In genomic region chr19:15869109-15869555, GRCh38 we compare ENCODE assay signal across 9 cellular contexts. TPM values are rescaled to one million over a fixed set of nuclear protein-coding genes. Genes with fewer than 3 reads are reported as not detected.
DNase-seq lines count a peak whose midpoint lies in the region; ATAC-seq, FAIRE-seq and TF ChIP-seq lines count a peak whose summit lies in the region.
"Had no signal": no experiment of that assay in that cellular context is flagged by ENCODE, and none has a peak within 500 bp of the region (broad histone marks: within the 10 kb centered on the region; RNA-seq: fewer than 3 reads in every experiment).

No MANE protein-coding gene starts in this region.

- POLR2A ChIA-PET in K562 (lab: Yijun Ruan, JAX) = interaction anchor here (0.9 kb wide), 1 partner anchor 32 kb away, joined by 4 read pairs; no protein-coding TSS in a partner anchor

- peaks cover 0 to 6% of the 10 kb centered on the region in 2 experiments; a peak in 2 of 5 replicates for H3K27me3 ChIP-seq in K562 (ENCODE audit: control insufficient read depth in 2 of 2, insufficient read depth in 2 of 2, low read length in 2 of 2)
- no peaks in the 10 kb centered on the region for H3K27me3 ChIP-seq in kidney epithelial cell (ENCODE audit: control insufficient read depth, insufficient read depth, low read length)
- peaks cover 0 to 25% (median 9%) of the 10 kb centered on the region in 3 donors for H3K27me3 ChIP-seq in stomach

- in situ Hi-C loops in K562 (cut with MboI) = no loop called here

- BruUV-seq in K562 (replicated peaks; lab: Mats Ljungman, UMichigan) = no TSS peak

- H4K20me1 ChIP-seq in K562 (replicated peaks; ENCODE audit: control insufficient read depth, insufficient read depth, low read length) = no peaks in the 10 kb centered on the region

- no peak overlapping the region for H3K9ac ChIP-seq in K562 (ENCODE audit: insufficient read depth in 1 of 2, low read depth in 2 of 2, low read length in 2 of 2)

- no peaks in the 10 kb centered on the region for H3K9me3 ChIP-seq in K562 (replicated peaks; ENCODE audit: control insufficient read depth, insufficient read depth, low read depth, low read length)
- no peaks in the 10 kb centered on the region for H3K9me3 ChIP-seq in stomach

- TF ChIP-seq RAD21 in K562 (CRISPR knock-in tag; conservative IDR thresholded peaks at IDR 0.05 in 1 of 2, IDR thresholded peaks at IDR 0.05 in 1 of 2) = peak; percentile 86 to 93

- H2AFZ ChIP-seq in K562 (ENCODE audit: low read depth, low read length) = no peak overlapping the region

- intact Hi-C loops in K562 (cut with micrococcal nuclease) = loop anchor here (1.0 to 10.0 kb wide), 4 partner anchors 24 to 234 kb away; no protein-coding TSS in a partner anchor
- intact Hi-C loops in stomach (cut with DNase I; ENCODE audit: low total_unique reads) = no loop called here

- FAIRE-seq in D721Med (lab: Jason Lieb, UNC) = no peak
- peak; percentile 89 for FAIRE-seq in K562 (lab: Jason Lieb, UNC)
- FAIRE-seq: TTC549 had no signal

- TF ChIP-seq POLR2A in K562 (conservative IDR thresholded peaks at IDR 0.05) (no peak), stomach (IDR thresholded peaks at IDR 0.05) (no peak)

- no peak for DNase-seq in D721Med (ENCODE audit: insufficient read length, low spot score)
- peak; percentile 84 for DNase-seq in HuH-7 (ENCODE audit: low spot score)
- peak; percentile 98 for DNase-seq in SKM-1 treated with dmso at 0.1 percent for 144 hours (lab: John Stamatoyannopoulos, UW; ENCODE audit: unreplicated experiment)
- peak; percentile 75 to 88 (median 79) for DNase-seq in K562 (ENCODE audit: extremely low read depth in 1 of 4, low spot score in 3 of 4)
- DNase-seq in kidney epithelial cell (ENCODE audit: low read depth) = no peak
- DNase-seq in stomach = peak; percentile 42
- no peak for DNase-seq in GDM1 (lab: John Stamatoyannopoulos, UW)

- TF ChIP-seq EP300 in K562 (IDR thresholded peaks at IDR 0.05; ENCODE audit: low read length) (no peak; the same call in 1 of the 2 replicates), stomach (IDR thresholded peaks at IDR 0.05) (no peak)

- H3K27ac ChIP-seq in K562 (ENCODE audit: extremely low read depth, low read depth, low read length) = no peak overlapping the region
- H3K27ac ChIP-seq in stomach = no peak overlapping the region

- H3K79me2 ChIP-seq in K562 (ENCODE audit: control insufficient read depth, insufficient read depth, low read length) = no peaks in the 10 kb centered on the region

- H3K36me3 ChIP-seq in K562 (ENCODE audit: control insufficient read depth, insufficient read depth, low read length) = no peaks in the 10 kb centered on the region
- no peaks in the 10 kb centered on the region for H3K36me3 ChIP-seq in kidney epithelial cell (ENCODE audit: control insufficient read depth, insufficient read depth, low read length)
- no peaks in the 10 kb centered on the region for H3K36me3 ChIP-seq in stomach

- CTCF ChIA-PET in K562 (lab: Yijun Ruan, JAX; ENCODE audit: low intra/inter-chr PET ratio) = interaction anchor here (0.8 to 1.7 kb wide), 5 partner anchors 57 to 284 kb away, joined by 3 to 18 read pairs (median 4); no protein-coding TSS in a partner anchor

- ATAC-seq in K562 = peak; percentile 97
- no peak for ATAC-seq in HG02610 (IDR thresholded peaks at IDR 0.05; ENCODE audit: unreplicated experiment)

- H3K9me1 ChIP-seq in K562 (ENCODE audit: control insufficient read depth, insufficient read depth, low read length) = no peaks in the 10 kb centered on the region

- H3K4me1 ChIP-seq in K562 (replicated peaks in 1 of 2; ENCODE audit: control insufficient read depth in 2 of 2, insufficient read depth in 2 of 2, low read length in 2 of 2) = peaks cover 8 to 17% of the 10 kb centered on the region in 2 experiments
- peaks cover 0 to 10% (median 2%) of the 10 kb centered on the region in 4 donors for H3K4me1 ChIP-seq in stomach

- TF ChIP-seq CTCF in D721Med (IDR thresholded peaks at IDR 0.05; ENCODE audit: insufficient read depth, missing control alignments) = peak; percentile 68
- TF ChIP-seq CTCF in K562 (IDR thresholded peaks at IDR 0.05 in 2 of 3, conservative IDR thresholded peaks at IDR 0.05 in 1 of 3; ENCODE audit: insufficient read depth in 2 of 3, low read depth in 1 of 3, low read length in 3 of 3) = peak; percentile 80 to 94 (median 82)
- TF ChIP-seq CTCF in kidney epithelial cell (IDR thresholded peaks at IDR 0.05; ENCODE audit: insufficient read depth, low read length, poor library complexity, severe bottlenecking) = peak; percentile 77
- peak in 5 of 7 experiments; percentile 24 to 73 (median 62) for TF ChIP-seq CTCF in stomach (IDR thresholded peaks at IDR 0.05)

- 6% methylated on average over 3 of the region's 3 CpGs for WGBS in K562 (ENCODE audit: insufficient coverage, low coverage, missing lambda C conversion rate)
- 4 to 6% (median 6%) methylated on average over 3 of the region's 3 CpGs for WGBS in stomach, 5 donors

- H3K4me2 ChIP-seq in K562 (ENCODE audit: insufficient read depth, low read length) = no peak overlapping the region

- H3K4me3 ChIP-seq in K562 (no peak overlapping the region), kidney epithelial cell (ENCODE audit: low read depth, low read length) (no peak overlapping the region), stomach (no peak overlapping the region)

TF ChIP-seq in K562, 482 proteins besides CTCF, POLR2A, EP300 and RAD21 (continues in another document):
- TF ChIP-seq VEZF1 (CRISPR knock-in tag; IDR thresholded peaks at IDR 0.05) = peak; percentile 59; the same call in 1 of the 2 replicates

RNA-seq across cellular contexts. Expression of gene CYP4F2, which starts 28.7 kb away (rescaled TPM):
- total RNA-seq in K562 (2011; cell fraction: chromatin; rRNA removed; ENCODE audit: low replicate concordance) = 0.39 and 1.8 TPM in 2 replicates
- 0.17 and 0.79 TPM in 2 replicates for total RNA-seq in K562 (2011; cell fraction: nucleolus; rRNA removed)
- total RNA-seq in K562 (2011; cell fraction: nucleoplasm; rRNA removed) = 0.59 and 0.69 TPM in 2 replicates
- total RNA-seq in K562 (2014; rRNA removed) (0.32 and 1.8 TPM in 2 replicates), K562 (2014; rRNA removed; fragmentation: Illumina TruSeq; extraction: Trizol) (0.11 TPM in 1 of 2 replicates, not detected in the other), K562 (2015; rRNA removed; fragmentation: Illumina TruSeq; extraction: Trizol) (0.22 TPM in 1 of 2 replicates, not detected in the other), K562 (2021) (0.22 and 0.51 TPM in 2 replicates), kidney epithelial cell (not detected in 2 replicates), stomach (100 to 1,000 TPM in 1 of 5 donors, not detected in 4; 121 TPM)
- polyA plus RNA-seq in K562 (2011; rRNA removed) (0.26 and 0.56 TPM in 2 replicates), K562 (2014; fragmentation: Illumina TruSeq; extraction: Trizol) (0.10 and 0.15 TPM in 2 replicates), K562 (2014; fragmentation: Nextera tagmentation; extraction: Ambion mirVana) (not detected), K562 (2014; rRNA removed) (0.37 and 0.82 TPM in 2 replicates), stomach (under 1 TPM in 1 of 3 donors, not detected in 2; 0.13 TPM)
- 0.18 and 0.31 TPM in 2 replicates for polyA plus RNA-seq in K562 (2011; cell fraction: cytosol; rRNA removed)
- 3.2 and 4.6 TPM in 2 replicates for polyA plus RNA-seq in K562 (2011; cell fraction: nucleus; rRNA removed)
- polyA plus RNA-seq in K562 (2012) = 0.36 and 1.7 TPM in 2 replicates
- not detected in 2 replicates for polyA minus RNA-seq in K562 (2011; rRNA and poly(A)+ RNA removed)
- polyA minus RNA-seq in K562 (2011; cell fraction: cytosol; rRNA and poly(A)+ RNA removed) = not detected in 2 replicates
- polyA minus RNA-seq in K562 (2011; cell fraction: nucleus; rRNA and poly(A)+ RNA removed) = 0.67 and 1.1 TPM in 2 replicates

RNA-seq across cellular contexts. Expression of gene OR10H1, which starts 53.7 kb away (rescaled TPM):
- total RNA-seq in K562 (2011; cell fraction: chromatin; rRNA removed; ENCODE audit: low replicate concordance) = not detected in 2 replicates
- not detected in 2 replicates for total RNA-seq in K562 (2011; cell fraction: nucleolus; rRNA removed)
- total RNA-seq in K562 (2011; cell fraction: nucleoplasm; rRNA removed) = not detected in 2 replicates
- total RNA-seq in K562 (2014; rRNA removed) = not detected in 2 replicates
- total RNA-seq in K562 (2014; rRNA removed; fragmentation: Illumina TruSeq; extraction: Trizol) = not detected in 2 replicates
- not detected in 2 replicates for total RNA-seq in K562 (2015; rRNA removed; fragmentation: Illumina TruSeq; extraction: Trizol)
- total RNA-seq in K562 (2021) = not detected in 2 replicates
- polyA plus RNA-seq in K562 (2011; rRNA removed) = not detected in 2 replicates
- not detected in 2 replicates for polyA plus RNA-seq in K562 (2011; cell fraction: cytosol; rRNA removed)
- polyA plus RNA-seq in K562 (2011; cell fraction: nucleus; rRNA removed) = not detected in 2 replicates
- polyA plus RNA-seq in K562 (2012) = not detected in 2 replicates
- polyA plus RNA-seq in K562 (2014; fragmentation: Illumina TruSeq; extraction: Trizol) = not detected in 2 replicates
- not detected for polyA plus RNA-seq in K562 (2014; fragmentation: Nextera tagmentation; extraction: Ambion mirVana)
- polyA plus RNA-seq in K562 (2014; rRNA removed) = not detected in 2 replicates
- not detected in 2 replicates for polyA minus RNA-seq in K562 (2011; rRNA and poly(A)+ RNA removed)
- not detected in 2 replicates for polyA minus RNA-seq in K562 (2011; cell fraction: cytosol; rRNA and poly(A)+ RNA removed)
- polyA minus RNA-seq in K562 (2011; cell fraction: nucleus; rRNA and poly(A)+ RNA removed) = not detected in 2 replicates
- not detected in 2 replicates for total RNA-seq in kidney epithelial cell
- total RNA-seq in stomach = not detected
- not detected for polyA plus RNA-seq in stomach

Comparison
In these comparisons a context has a peak if more than half of its experiments do, and no peak if none do; other contexts are left out.
1. DNase-seq: peak in HuH-7 (single experiment), SKM-1 treated with dmso at 0.1 percent for 144 hours (single experiment), K562 (4 of 4) and stomach (single experiment); none in D721Med (single experiment), kidney epithelial cell (single experiment) and GDM1 (single experiment).
2. Peak in every context shown above with its lines, with median percentiles within 50 percentile points of each other: CTCF ChIP-seq.